Comparison of ENCODE assay signal across 8 cellular contexts in the genomic region with DNA sequence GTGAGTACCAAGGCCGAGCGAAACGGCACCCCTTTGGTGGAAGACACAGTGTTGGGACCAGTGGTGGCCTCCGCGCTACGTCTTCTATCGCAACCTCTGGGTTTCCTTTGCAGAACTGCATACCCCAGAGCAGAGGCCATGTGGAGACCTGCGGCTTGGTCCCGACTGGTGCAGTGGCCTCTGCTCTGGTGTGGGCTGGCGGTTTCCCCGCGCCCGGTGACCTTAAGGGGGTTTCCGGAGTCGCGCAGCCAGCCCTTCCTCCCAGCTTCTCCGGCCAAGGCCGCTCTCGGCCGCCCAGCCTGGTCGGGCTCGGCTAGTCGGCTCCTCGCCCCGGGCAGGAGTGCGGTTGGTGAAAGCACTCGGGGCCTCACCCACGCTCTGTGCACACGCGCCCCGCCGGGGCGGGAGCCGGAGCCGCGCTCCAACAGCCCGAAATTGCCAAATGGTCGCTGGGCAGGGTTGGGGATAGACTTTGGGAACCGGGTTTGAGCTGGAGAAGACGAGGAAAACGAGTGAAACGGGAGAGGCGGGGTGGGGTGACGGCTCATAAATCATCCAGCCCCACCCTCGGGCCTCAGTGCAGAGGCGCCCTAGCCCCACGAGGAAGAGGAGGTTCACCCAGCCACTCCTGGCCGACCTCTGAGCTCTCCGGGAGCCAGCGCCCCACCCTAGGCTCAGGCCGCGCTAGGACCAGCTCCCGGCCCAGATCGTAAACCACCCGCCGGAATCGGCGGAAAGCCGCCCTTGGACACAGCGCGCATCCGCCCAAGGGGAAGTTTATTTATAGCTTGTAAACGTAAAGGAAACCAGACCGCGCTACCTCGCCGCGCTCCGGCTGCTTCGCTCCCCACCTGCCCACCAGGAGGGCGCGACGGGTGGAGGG.
DNase-seq lines count a peak whose midpoint lies in the region; ATAC-seq lines count a peak whose summit lies in the region.

No MANE protein-coding gene starts in this region.

- H3K36me3 Mint-ChIP-seq in T-helper 2 cell treated with Interferon-gamma antibody and Interleukin-4, amounts not matched to agents 5 μg/mL and 100 μg/mL, for 36 hours (ENCODE audit: low read depth): no peaks in the 10 kb centered on the region

- ATAC-seq in GM19463 (IDR thresholded peaks at IDR 0.05; ENCODE audit: unreplicated experiment) (peak; percentile 39), GM21360 (IDR thresholded peaks at IDR 0.05; ENCODE audit: unreplicated experiment) (no peak)

- H3K9me3 Mint-ChIP-seq in T-helper 2 cell treated with Interferon-gamma antibody and Interleukin-4, amounts not matched to agents 5 μg/mL and 100 μg/mL, for 36 hours: no peaks in the 10 kb centered on the region

- H3K4me1 Mint-ChIP-seq in T-helper 2 cell treated with Interferon-gamma antibody and Interleukin-4, amounts not matched to agents 5 μg/mL and 100 μg/mL, for 36 hours (ENCODE audit: low read depth): peaks cover 18% of the 10 kb centered on the region

- H3K27me3 Mint-ChIP-seq in T-helper 2 cell treated with Interferon-gamma antibody and Interleukin-4, amounts not matched to agents 5 μg/mL and 100 μg/mL, for 36 hours (ENCODE audit: low read depth): peaks cover 21% of the 10 kb centered on the region

- peak overlapping the region; percentile 80 for H3K27ac Mint-ChIP-seq in T-helper 2 cell treated with Interferon-gamma antibody and Interleukin-4, amounts not matched to agents 5 μg/mL and 100 μg/mL, for 36 hours

- peak overlapping the region; percentile 76 for H3K4me3 Mint-ChIP-seq in T-helper 2 cell treated with Interferon-gamma antibody and Interleukin-4, amounts not matched to agents 5 μg/mL and 100 μg/mL, for 36 hours

- DNase-seq in DMS 273 treated with DMSO at 0.1 percent for 48 hours (lab: John Stamatoyannopoulos, UW) (peak; percentile 51), LHCN-M2 (ENCODE audit: low read depth) (peak; percentile 65), dermis blood vessel endothelial cell (peak; percentile 70), medulla oblongata (ENCODE audit: extremely low spot score) (peak; percentile 7), substantia nigra (lab: John Stamatoyannopoulos, UW) (peak in 14 of 49 donors; percentile 3 to 61 (median 13))
- peak; percentile 53 for DNase-seq in T-helper 2 cell treated with Interferon-gamma antibody and Interleukin-4, amounts not matched to agents 5 μg/mL and 100 μg/mL, for 36 hours (ENCODE audit: low spot score)

- peak overlapping the region; percentile 45 for H3K27ac ChIP-seq in substantia nigra (ENCODE audit: low read depth, low read length, poor library complexity, severe bottlenecking)
